Comparison of ENCODE assay signal across 20 cellular contexts in genomic region chr11:92316410-92316809, GRCh38.
DNase-seq lines count a peak whose midpoint lies in the region; ATAC-seq, FAIRE-seq and TF ChIP-seq lines count a peak whose summit lies in the region.
"Had no signal": no experiment of that assay in that cellular context is flagged by ENCODE, and none has a peak within 500 bp of the region (broad histone marks: within the 10 kb centered on the region; RNA-seq: fewer than 3 reads in every experiment).

No MANE protein-coding gene starts in this region.

- H2AFZ ChIP-seq in GM23338 (no peak overlapping the region), IMR-90 (replicated peaks; ENCODE audit: low read length, poor library complexity) (no peak overlapping the region), K562 (ENCODE audit: low read depth, low read length) (no peak overlapping the region)
- H2AFZ ChIP-seq: GM23248 had no signal

- H3K4me1 ChIP-seq in A549, result no peaks in the 10 kb centered on the region
- H3K4me1 ChIP-seq in GM23338 (ENCODE audit: insufficient read depth), result peaks cover 86% of the 10 kb centered on the region
- H3K4me1 ChIP-seq in IMR-90 (ENCODE audit: control insufficient read depth, insufficient read depth, low read length), result no peaks in the 10 kb centered on the region
- no peaks in the 10 kb centered on the region for H3K4me1 ChIP-seq in K562 (replicated peaks in 1 of 2; ENCODE audit: control insufficient read depth in 2 of 2, insufficient read depth in 2 of 2, low read length in 2 of 2)
- H3K4me1 ChIP-seq: BLaER1 had no signal

- no peaks in the 10 kb centered on the region for H3K9me3 Mint-ChIP-seq in GM23338

- H3K27ac Mint-ChIP-seq in GM23338, result no peak overlapping the region
- H3K27ac Mint-ChIP-seq: CD4-positive, alpha-beta memory T cell had no signal

- in situ Hi-C loops in IMR-90 (cut with MboI; ENCODE audit: low sequenced_read_pairs) (no loop called here), K562 (cut with MboI) (no loop called here)

- H3K79me1 ChIP-seq in IMR-90 (ENCODE audit: low read depth in 1 of 2, low read length in 2 of 2), result no peaks in the 10 kb centered on the region

- DNase-seq in A549 (ENCODE audit: low read depth in 1 of 2, low spot score in 1 of 2) (no peak), GM23338 (ENCODE audit: low spot score) (no peak), IMR-90 (no peak), K562 (ENCODE audit: extremely low read depth in 1 of 4, low spot score in 3 of 4) (no peak), NCI-H128 (lab: John Stamatoyannopoulos, UW; ENCODE audit: unreplicated experiment) (no peak)
- DNase-seq in stimulated activated naive CD4-positive, alpha-beta T cell treated with Interleukin-2 at 50 U/mL for 16 hours (lab: John Stamatoyannopoulos, UW), result no peak
- DNase-seq: CD4-positive, alpha-beta memory T cell; DMS153; DMS79; GDM1; GM23248; H7 had no signal

- FAIRE-seq in A549 (lab: Jason Lieb, UNC) (no peak), K562 (lab: Jason Lieb, UNC) (no peak)
- FAIRE-seq: A204.1, GM12892, GM18507 had no signal

- no peak overlapping the region for H3K4me3 ChIP-seq in A549
- no peak overlapping the region for H3K4me3 ChIP-seq in GM23338
- H3K4me3 ChIP-seq in IMR-90 (ENCODE audit: insufficient read depth, low read depth, low read length), result no peak overlapping the region
- H3K4me3 ChIP-seq in K562, result no peak overlapping the region
- H3K4me3 ChIP-seq: BLaER1, GM23248 had no signal

- H3F3A ChIP-seq in GM23338 (replicated peaks; ENCODE audit: low read depth), result no peaks in the 10 kb centered on the region

- TF ChIP-seq CTCF in A549 (IDR thresholded peaks at IDR 0.05) (no peak), GM23338 (conservative IDR thresholded peaks at IDR 0.05; ENCODE audit: low read depth in 2 of 2) (no peak), IMR-90 (conservative IDR thresholded peaks at IDR 0.05; ENCODE audit: low read depth, low read length) (no peak), K562 (IDR thresholded peaks at IDR 0.05 in 2 of 3, conservative IDR thresholded peaks at IDR 0.05 in 1 of 3; ENCODE audit: insufficient read depth in 2 of 3, low read depth in 1 of 3, low read length in 3 of 3) (no peak)

- no peak overlapping the region for H4K5ac ChIP-seq in IMR-90 (ENCODE audit: low read depth, low read length)

- no peak overlapping the region for H3K4ac ChIP-seq in IMR-90 (ENCODE audit: low read depth, low read length)

- H3K56ac ChIP-seq in IMR-90 (ENCODE audit: extremely low read depth, insufficient read depth, low read length), result no peak overlapping the region

- H2BK120ac ChIP-seq in IMR-90 (ENCODE audit: low read depth, low read length), result no peak overlapping the region

- H3K36me3 ChIP-seq in GM23338 (ENCODE audit: insufficient read depth) (no peaks in the 10 kb centered on the region), IMR-90 (ENCODE audit: control insufficient read depth, insufficient read depth, low read length) (no peaks in the 10 kb centered on the region), K562 (ENCODE audit: control insufficient read depth, insufficient read depth, low read length) (no peaks in the 10 kb centered on the region)
- H3K36me3 ChIP-seq: BLaER1 had no signal

- H3K27me3 ChIP-seq in GM23338 (ENCODE audit: insufficient read depth), result no peaks in the 10 kb centered on the region
- no peaks in the 10 kb centered on the region for H3K27me3 ChIP-seq in IMR-90 (ENCODE audit: control insufficient read depth, insufficient read depth, low read length)
- no peaks in the 10 kb centered on the region for H3K27me3 ChIP-seq in K562 (ENCODE audit: control insufficient read depth in 2 of 2, insufficient read depth in 2 of 2, low read length in 2 of 2)
- H3K27me3 ChIP-seq: BLaER1 had no signal

- no peak overlapping the region for H3K4me3 Mint-ChIP-seq in GM23338
- H3K4me3 Mint-ChIP-seq: CD14-positive monocyte; CD4-positive, alpha-beta memory T cell had no signal

- H3K36me3 Mint-ChIP-seq in GM23338 (ENCODE audit: low read depth), result peaks cover 6% of the 10 kb centered on the region; the same call in 2 of the 3 replicates
- H3K36me3 Mint-ChIP-seq: CD14-positive monocyte; CD4-positive, alpha-beta memory T cell had no signal

- TF ChIP-seq RAD21 in A549 (conservative IDR thresholded peaks at IDR 0.05 in 1 of 2, IDR thresholded peaks at IDR 0.05 in 1 of 2), result no peak
- no peak for TF ChIP-seq RAD21 in IMR-90 (IDR thresholded peaks at IDR 0.05; ENCODE audit: low read length)
- TF ChIP-seq RAD21 in K562 (CRISPR knock-in tag; conservative IDR thresholded peaks at IDR 0.05 in 1 of 2, IDR thresholded peaks at IDR 0.05 in 1 of 2), result no peak

- 74% methylated on average over 2 of the region's 2 CpGs for WGBS in A549 (ENCODE audit: missing lambda C conversion rate)
- WGBS in IMR-90 (ENCODE audit: extremely low coverage in 2 of 2, insufficient read length in 1 of 2), 2 experiments, result no CpG with 5 or more reads among the region's 2 CpGs
- 0% methylated on average over 2 of the region's 2 CpGs for WGBS in K562 (ENCODE audit: insufficient coverage, low coverage, missing lambda C conversion rate)

- H4K20me1 ChIP-seq in GM23338 (replicated peaks; ENCODE audit: insufficient read depth) (no peaks in the 10 kb centered on the region), IMR-90 (ENCODE audit: insufficient read depth, low read length) (no peaks in the 10 kb centered on the region), K562 (replicated peaks; ENCODE audit: control insufficient read depth, insufficient read depth, low read length) (no peaks in the 10 kb centered on the region)
- H4K20me1 ChIP-seq: BLaER1 had no signal

- no peak overlapping the region for H2AK5ac ChIP-seq in IMR-90 (ENCODE audit: low read depth, low read length)

- H3K27ac ChIP-seq in A549 (no peak overlapping the region), GM23338 (ENCODE audit: low read depth) (peak overlapping the region; percentile 46), IMR-90 (ENCODE audit: insufficient read depth, low read length) (no peak overlapping the region), K562 (ENCODE audit: extremely low read depth, low read depth, low read length) (no peak overlapping the region)
- H3K27ac ChIP-seq: BLaER1, GM23248, HL-60 had no signal

- no peak overlapping the region for H2AK9ac ChIP-seq in IMR-90 (replicated peaks; ENCODE audit: low read depth, low read length, poor library complexity)

- intact Hi-C loops in IMR-90 (cut with micrococcal nuclease) (no loop called here), K562 (cut with micrococcal nuclease) (no loop called here)

- no peak for TF ChIP-seq EP300 in A549 (IDR thresholded peaks at IDR 0.05)
- TF ChIP-seq EP300 in K562 (IDR thresholded peaks at IDR 0.05; ENCODE audit: low read length), result no peak

- H2BK5ac ChIP-seq in IMR-90 (ENCODE audit: low read depth, low read length, poor library complexity, severe bottlenecking), result no peak overlapping the region

- dilution Hi-C loops in IMR-90 (cut with HindIII; ENCODE audit: low sequenced_read_pairs, unreplicated experiment), result no loop called here

- no peak overlapping the region for H2BK15ac ChIP-seq in IMR-90 (ENCODE audit: low read depth, low read length)

- no peak overlapping the region for H3K9ac ChIP-seq in IMR-90 (ENCODE audit: low read depth, low read length)
- no peak overlapping the region for H3K9ac ChIP-seq in K562 (ENCODE audit: insufficient read depth in 1 of 2, low read depth in 2 of 2, low read length in 2 of 2)
- H3K9ac ChIP-seq: BLaER1, GM23248 had no signal

- H3K4me1 Mint-ChIP-seq in GM23338, result peaks cover 84% of the 10 kb centered on the region
- H3K4me1 Mint-ChIP-seq: CD14-positive monocyte; CD4-positive, alpha-beta memory T cell had no signal

- H3K27me3 Mint-ChIP-seq in GM23338 (ENCODE audit: insufficient read depth, low read depth, poor library complexity), result peaks cover 4% of the 10 kb centered on the region
- H3K27me3 Mint-ChIP-seq: CD4-positive, alpha-beta memory T cell had no signal

- H3K14ac ChIP-seq in IMR-90 (replicated peaks; ENCODE audit: low read depth, low read length), result no peak overlapping the region

- H3K23ac ChIP-seq in IMR-90 (ENCODE audit: low read depth, low read length), result no peak overlapping the region

- H4K91ac ChIP-seq in IMR-90 (ENCODE audit: insufficient read depth, low read depth, low read length), result no peak overlapping the region

- POLR2A ChIA-PET in A549 (lab: Yijun Ruan, JAX), result no interaction called here
- POLR2A ChIA-PET in IMR-90 (lab: Charles Lee; ENCODE audit: unreplicated experiment), result no interaction called here
- POLR2A ChIA-PET in K562 (lab: Yijun Ruan, JAX), result no interaction called here

- BruUV-seq in IMR-90 (replicated peaks; lab: Mats Ljungman, UMichigan) (no TSS peak), K562 (replicated peaks; lab: Mats Ljungman, UMichigan) (no TSS peak)

- H3K4me2 ChIP-seq in A549, result no peak overlapping the region
- peak overlapping the region; percentile 54 for H3K4me2 ChIP-seq in GM23338
- H3K4me2 ChIP-seq in IMR-90 (ENCODE audit: low read depth, low read length), result no peak overlapping the region
- no peak overlapping the region for H3K4me2 ChIP-seq in K562 (ENCODE audit: insufficient read depth, low read length)
- H3K4me2 ChIP-seq: BLaER1 had no signal

- no peak overlapping the region for H2BK20ac ChIP-seq in IMR-90 (ENCODE audit: low read depth, low read length)

- no peak for TF ChIP-seq POLR2A in A549 (IDR thresholded peaks at IDR 0.05; ENCODE audit: low read length)
- no peak for TF ChIP-seq POLR2A in IMR-90 (IDR thresholded peaks at IDR 0.05; ENCODE audit: low read depth, low read length)
- TF ChIP-seq POLR2A in K562 (conservative IDR thresholded peaks at IDR 0.05), result no peak

- no peak overlapping the region for H3K18ac ChIP-seq in IMR-90 (ENCODE audit: low read depth, low read length)

- H3K9me3 ChIP-seq in A549 (no peaks in the 10 kb centered on the region), IMR-90 (ENCODE audit: control insufficient read depth, insufficient read depth, low read length) (no peaks in the 10 kb centered on the region), K562 (replicated peaks; ENCODE audit: control insufficient read depth, insufficient read depth, low read depth, low read length) (no peaks in the 10 kb centered on the region)
- H3K9me3 ChIP-seq: BLaER1 had no signal

- H3K79me2 ChIP-seq in GM23338 (replicated peaks; ENCODE audit: insufficient read depth) (peaks cover 77% of the 10 kb centered on the region), K562 (ENCODE audit: control insufficient read depth, insufficient read depth, low read length) (no peaks in the 10 kb centered on the region)

- H3K9me1 ChIP-seq in IMR-90 (ENCODE audit: insufficient read depth, low read length) (no peaks in the 10 kb centered on the region), K562 (ENCODE audit: control insufficient read depth, insufficient read depth, low read length) (no peaks in the 10 kb centered on the region)

- H3K9me2 ChIP-seq in GM23338 (ENCODE audit: insufficient read depth), result no peaks in the 10 kb centered on the region

- no peak overlapping the region for H4K8ac ChIP-seq in IMR-90 (ENCODE audit: low read depth in 2 of 2, low read length in 2 of 2)

- ATAC-seq in A549 (no peak), GM23338 (no peak), IMR-90 (ENCODE audit: low read depth) (no peak), K562 (no peak), HG03521 (IDR thresholded peaks at IDR 0.05; ENCODE audit: unreplicated experiment) (no peak), HG02938 (IDR thresholded peaks at IDR 0.05; ENCODE audit: unreplicated experiment) (no peak)

- CTCF ChIA-PET in A549 (lab: Yijun Ruan, JAX) (no interaction called here), IMR-90 (lab: Yijun Ruan, JAX) (no interaction called here), K562 (lab: Yijun Ruan, JAX; ENCODE audit: low intra/inter-chr PET ratio) (no interaction called here)

TF ChIP-seq in K562, 482 proteins besides CTCF, POLR2A, EP300 and RAD21 (continues in another document):
- peak; percentile 33; the same call in 1 of the 2 replicates for TF ChIP-seq ZNF316 (IDR thresholded peaks at IDR 0.05)

Comparison
In these comparisons a context has a peak if more than half of its experiments do, and no peak if none do; other contexts are left out.
1. Of the 35 proteins assayed by ChIP-seq in both K562 and A549: peak only in K562: none; only in A549: none; in both: MAFK; in neither: 34.